ENCODE assay signal across 8 cellular contexts in genomic region chr11:33542921-33543320, GRCh38.
DNase-seq lines count a peak whose midpoint lies in the region; ATAC-seq, FAIRE-seq and TF ChIP-seq lines count a peak whose summit lies in the region.

No MANE protein-coding gene starts in this region.

- H3K27ac Mint-ChIP-seq in activated naive CD4-positive, alpha-beta T cell treated with anti-CD3 and anti-CD28 coated beads, Interleukin-2, amount 10 ng/mL, durations not matched to agents 7 days and 5 days, result no peak overlapping the region
- no peak overlapping the region for H3K27ac Mint-ChIP-seq in immature natural killer cell

- WGBS in right cardiac atrium, result 67% methylated on average over 7 of the region's 7 CpGs
- WGBS in small intestine, 3 donors, result 39 to 61% (median 44%) methylated on average over 7 of the region's 7 CpGs

- H3K4me3 Mint-ChIP-seq in activated naive CD4-positive, alpha-beta T cell treated with anti-CD3 and anti-CD28 coated beads, Interleukin-2, amount 10 ng/mL, durations not matched to agents 7 days and 5 days, result no peak overlapping the region
- no peak overlapping the region for H3K4me3 Mint-ChIP-seq in immature natural killer cell

- no peaks in the 10 kb centered on the region for H3K36me3 ChIP-seq in small intestine (ENCODE audit: control insufficient read depth in 2 of 2, insufficient read depth in 2 of 2, low read length in 2 of 2)

- CTCF ChIA-PET in AG04449 (lab: Yijun Ruan, JAX), result interaction anchor here (0.8 to 7.5 kb wide), 8 partner anchors 10 to 194 kb away, joined by 3 to 74 read pairs (median 8); partner anchors contain the start of genes CD59 and KIAA1549L
- CTCF ChIA-PET in activated naive CD4-positive, alpha-beta T cell treated with anti-CD3 and anti-CD28 coated beads, Interleukin-2, amount 10 ng/mL, durations not matched to agents 7 days and 5 days (lab: Charles Lee), result interaction anchor here (1.0 to 1.8 kb wide), 5 partner anchors 11 to 285 kb away, joined by 3 to 9 read pairs (median 4); no protein-coding TSS in a partner anchor

- FAIRE-seq in small intestine (lab: Jason Lieb, UNC), result no peak

- no peaks in the 10 kb centered on the region for H3K4me1 Mint-ChIP-seq in activated naive CD4-positive, alpha-beta T cell treated with anti-CD3 and anti-CD28 coated beads, Interleukin-2, amount 10 ng/mL, durations not matched to agents 7 days and 5 days
- peaks cover 14 to 28% of the 10 kb centered on the region in 2 donors for H3K4me1 Mint-ChIP-seq in immature natural killer cell

- POLR2A ChIA-PET in AG04449 (lab: Yijun Ruan, JAX), result no interaction called here

- intact Hi-C loops in right cardiac atrium (cut with DNase I), result loop anchor here in 3 of 4 donors (5.0 to 10.0 kb wide), 3 partner anchors 142 to 202 kb away; no protein-coding TSS in a partner anchor

- no peaks in the 10 kb centered on the region for H3K4me1 ChIP-seq in right cardiac atrium (ENCODE audit: control insufficient read depth, insufficient read depth, low read length)
- H3K4me1 ChIP-seq in small intestine (ENCODE audit: control insufficient read depth in 2 of 2, insufficient read depth in 1 of 2, low read depth in 1 of 2, low read length in 1 of 2), result no peaks in the 10 kb centered on the region

- DNase-seq in AG04449 (ENCODE audit: low read depth, low spot score) (no peak), GM12864 (ENCODE audit: low read depth) (no peak), NCI-H526 treated with DMSO at 0.1 percent for 48 hours (lab: John Stamatoyannopoulos, UW) (peak; percentile 7), right cardiac atrium (peak; percentile 46 to 76 (median 67)), small intestine (peak; percentile 68), immature natural killer cell (no peak)
- peak; percentile 58 for DNase-seq in activated naive CD4-positive, alpha-beta T cell treated with anti-CD3 and anti-CD28 coated beads, Interleukin-2, amount 10 ng/mL, durations not matched to agents 7 days and 5 days

- peaks cover 24% of the 10 kb centered on the region for H3K27me3 Mint-ChIP-seq in activated naive CD4-positive, alpha-beta T cell treated with anti-CD3 and anti-CD28 coated beads, Interleukin-2, amount 10 ng/mL, durations not matched to agents 7 days and 5 days
- peaks cover 0 to 5% (median 0%) of the 10 kb centered on the region in 3 donors for H3K27me3 Mint-ChIP-seq in immature natural killer cell (ENCODE audit: low read depth in 3 of 3)

- no peaks in the 10 kb centered on the region for H3K36me3 Mint-ChIP-seq in activated naive CD4-positive, alpha-beta T cell treated with anti-CD3 and anti-CD28 coated beads, Interleukin-2, amount 10 ng/mL, durations not matched to agents 7 days and 5 days
- no peaks in the 10 kb centered on the region for H3K36me3 Mint-ChIP-seq in immature natural killer cell

- H3K27ac ChIP-seq in right cardiac atrium (ENCODE audit: low read length) (no peak overlapping the region), small intestine (ENCODE audit: low read depth in 1 of 2, low read length in 1 of 2) (no peak overlapping the region)

- no peak overlapping the region for H3K4me3 ChIP-seq in AG04449 (ENCODE audit: low read depth, low read length)
- no peak overlapping the region for H3K4me3 ChIP-seq in GM12864 (ENCODE audit: low read depth, low read length)
- no peak overlapping the region for H3K4me3 ChIP-seq in right cardiac atrium (ENCODE audit: low read length)
- H3K4me3 ChIP-seq in small intestine (ENCODE audit: low read depth in 1 of 2, low read length in 2 of 2), result no peak overlapping the region

- peak; percentile 11 to 74 for ATAC-seq in right cardiac atrium
- ATAC-seq in HG03039 (IDR thresholded peaks at IDR 0.05; ENCODE audit: unreplicated experiment), result no peak

- H3K27me3 ChIP-seq in right cardiac atrium (ENCODE audit: control insufficient read depth, insufficient read depth), result no peaks in the 10 kb centered on the region
- H3K27me3 ChIP-seq in small intestine (ENCODE audit: control insufficient read depth in 2 of 2, insufficient read depth in 2 of 2, low read length in 2 of 2), result no peaks in the 10 kb centered on the region

- H3K9me3 Mint-ChIP-seq in activated naive CD4-positive, alpha-beta T cell treated with anti-CD3 and anti-CD28 coated beads, Interleukin-2, amount 10 ng/mL, durations not matched to agents 7 days and 5 days, result no peaks in the 10 kb centered on the region
- no peaks in the 10 kb centered on the region for H3K9me3 Mint-ChIP-seq in immature natural killer cell

- no peaks in the 10 kb centered on the region for H3K9me3 ChIP-seq in right cardiac atrium (ENCODE audit: control insufficient read depth, low read length)
- no peaks in the 10 kb centered on the region for H3K9me3 ChIP-seq in small intestine (ENCODE audit: control insufficient read depth, low read depth)

- TF ChIP-seq CTCF in AG04449 (IDR thresholded peaks at IDR 0.05; ENCODE audit: insufficient read depth, low read length, missing control alignments) (peak; percentile 68), GM12864 (IDR thresholded peaks at IDR 0.05; ENCODE audit: low read depth, low read length, missing control alignments) (peak; percentile 86)

Comparison
In these comparisons a context has a peak if more than half of its experiments do, and no peak if none do; other contexts are left out.
1. DNase-seq: peak in NCI-H526 treated with DMSO at 0.1 percent for 48 hours (single experiment), activated naive CD4-positive, alpha-beta T cell treated with anti-CD3 and anti-CD28 coated beads, Interleukin-2, amount 10 ng/mL, durations not matched to agents 7 days and 5 days (single experiment), right cardiac atrium (3 of 3) and small intestine (single experiment); none in AG04449 (single experiment), GM12864 (single experiment) and immature natural killer cell (0 of 3).